In the genomic region with DNA sequence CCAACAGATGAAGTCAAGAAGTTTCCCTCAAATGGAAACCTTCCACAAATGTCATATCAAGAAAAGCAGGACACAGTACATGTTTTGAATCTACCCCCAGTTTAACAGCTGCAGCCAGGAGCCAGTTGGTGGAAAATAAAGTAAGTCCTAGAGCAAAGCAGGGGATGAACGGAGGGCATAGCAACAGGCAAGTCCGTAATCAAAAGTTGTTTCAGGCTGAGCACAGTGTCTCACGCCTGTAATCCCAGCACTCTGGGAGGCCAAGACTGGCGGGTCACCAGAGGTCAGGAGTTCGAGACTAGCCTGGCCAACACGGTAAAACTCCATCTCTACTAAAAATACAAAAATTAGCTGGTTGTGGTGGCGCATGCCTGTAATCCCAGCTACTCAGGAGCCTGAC, we compare ENCODE assay signal across 24 cellular contexts. TPM values are rescaled to one million over a fixed set of nuclear protein-coding genes. Genes with fewer than 3 reads are reported as not detected.
"Had no signal": no experiment of that assay in that cellular context is flagged by ENCODE, and none has a peak within 500 bp of the region (broad histone marks: within the 10 kb centered on the region; RNA-seq: fewer than 3 reads in every experiment).

No MANE protein-coding gene starts in this region.

- H3K36me3 Mint-ChIP-seq: memory B cell; natural killer cell treated with Interleukin-12 subunit alpha and Interleukin-12 subunit beta and Interleukin-15 and Interleukin-18, amount 100 ng/mL, for 72 hours; stimulated activated naive B cell treated with anti-CD40 and anti-IgM and Interleukin-4, amounts not matched to agents 10 μg/mL and 1 μg/mL and 100 μg/mL, for 72 hours had no signal

- H3K4me1 Mint-ChIP-seq: memory B cell had no signal

- ATAC-seq: left cardiac atrium; lower lobe of right lung; natural killer cell treated with Interleukin-12 subunit alpha and Interleukin-12 subunit beta and Interleukin-15 and Interleukin-18, amount 100 ng/mL, for 72 hours; stimulated activated naive B cell treated with anti-CD40 and anti-IgM and Interleukin-4, amounts not matched to agents 10 μg/mL and 1 μg/mL and 100 μg/mL, for 72 hours; stimulated activated naive CD8-positive, alpha-beta T cell treated with anti-CD3 and anti-CD28 coated beads, Interleukin-15, amount 100 ng/mL, for 72 hours had no signal

- H3K27ac ChIP-seq: dorsolateral prefrontal cortex, epithelial cell of prostate, esophagus squamous epithelium, left ventricle myocardium inferior, lower lobe of right lung, neutrophil, sigmoid colon, skin epidermis, thoracic aorta, transverse colon had no signal

- H3K9me3 Mint-ChIP-seq: memory B cell; natural killer cell treated with Interleukin-12 subunit alpha and Interleukin-12 subunit beta and Interleukin-15 and Interleukin-18, amount 100 ng/mL, for 72 hours; stimulated activated naive B cell treated with anti-CD40 and anti-IgM and Interleukin-4, amounts not matched to agents 10 μg/mL and 1 μg/mL and 100 μg/mL, for 72 hours; stimulated activated naive CD8-positive, alpha-beta T cell treated with anti-CD3 and anti-CD28 coated beads, Interleukin-15, amount 100 ng/mL, for 72 hours had no signal

- H3K9me3 ChIP-seq: esophagus squamous epithelium, left ventricle myocardium inferior, lower lobe of right lung, neutrophil, sigmoid colon, thoracic aorta, transverse colon had no signal

- FAIRE-seq: kidney had no signal

- H3K27ac Mint-ChIP-seq: memory B cell; natural killer cell treated with Interleukin-12 subunit alpha and Interleukin-12 subunit beta and Interleukin-15 and Interleukin-18, amount 100 ng/mL, for 72 hours; stimulated activated naive B cell treated with anti-CD40 and anti-IgM and Interleukin-4, amounts not matched to agents 10 μg/mL and 1 μg/mL and 100 μg/mL, for 72 hours; stimulated activated naive CD8-positive, alpha-beta T cell treated with anti-CD3 and anti-CD28 coated beads, Interleukin-15, amount 100 ng/mL, for 72 hours had no signal

- DNase-seq: cortex of kidney; dorsolateral prefrontal cortex; effector memory CD4-positive, alpha-beta T cell; esophagus squamous epithelium; foreskin fibroblast; kidney; left cardiac atrium; left ventricle myocardium inferior; lower lobe of right lung; midbrain; posterior cingulate gyrus; sigmoid colon; stimulated activated CD4-positive, alpha-beta T cell treated with anti-CD3 and anti-CD28 coated beads, Interleukin-2, amount 100 ng/mL, for 24 hours; stimulated activated CD4-positive, alpha-beta T cell treated with anti-CD3 and anti-CD28 coated beads, Interleukin-4, amount 100 ng/mL, for 4 hours; stimulated activated naive B cell treated with anti-CD40 and anti-IgM and Interleukin-4, amounts not matched to agents 10 μg/mL and 1 μg/mL and 100 μg/mL, for 72 hours; stimulated activated naive CD8-positive, alpha-beta T cell treated with anti-CD3 and anti-CD28 coated beads, Interleukin-15, amount 100 ng/mL, for 72 hours; substantia nigra; transverse colon had no signal

- H3K4me3 ChIP-seq: dorsolateral prefrontal cortex, esophagus squamous epithelium, left ventricle myocardium inferior, lower lobe of right lung, sigmoid colon, skin epidermis, thoracic aorta, transverse colon had no signal

- H3K4me3 Mint-ChIP-seq: memory B cell; natural killer cell treated with Interleukin-12 subunit alpha and Interleukin-12 subunit beta and Interleukin-15 and Interleukin-18, amount 100 ng/mL, for 72 hours; stimulated activated naive B cell treated with anti-CD40 and anti-IgM and Interleukin-4, amounts not matched to agents 10 μg/mL and 1 μg/mL and 100 μg/mL, for 72 hours; stimulated activated naive CD8-positive, alpha-beta T cell treated with anti-CD3 and anti-CD28 coated beads, Interleukin-15, amount 100 ng/mL, for 72 hours had no signal

- H3K36me3 ChIP-seq: esophagus squamous epithelium, left ventricle myocardium inferior, lower lobe of right lung, neutrophil, sigmoid colon, thoracic aorta, transverse colon had no signal

RNA-seq across cellular contexts. Expression of a gene that starts 2.4 kb away (rescaled TPM):
- total RNA-seq: thoracic aorta had no signal
